34 cellular contexts compared by ENCODE assay signal in genomic region chr20:18132663-18133062, GRCh38. TPM values are rescaled to one million over a fixed set of nuclear protein-coding genes. Genes with fewer than 3 reads are reported as not detected.
DNase-seq lines count a peak whose midpoint lies in the region; ATAC-seq, FAIRE-seq and TF ChIP-seq lines count a peak whose summit lies in the region.
"Had no signal": no experiment of that assay in that cellular context is flagged by ENCODE, and none has a peak within 500 bp of the region (broad histone marks: within the 10 kb centered on the region; RNA-seq: fewer than 3 reads in every experiment).

No MANE protein-coding gene starts in this region.

- H3K56ac ChIP-seq in IMR-90 (ENCODE audit: extremely low read depth, insufficient read depth, low read length) = no peak overlapping the region

- dilution Hi-C loops in IMR-90 (cut with HindIII; ENCODE audit: low sequenced_read_pairs, unreplicated experiment) = no loop called here

- H2AK9ac ChIP-seq in IMR-90 (replicated peaks; ENCODE audit: low read depth, low read length, poor library complexity) = no peak overlapping the region

- no peak for DNase-seq in HepG2 (ENCODE audit: low spot score)
- DNase-seq in right lobe of liver = no peak
- no peak for DNase-seq in A549 (ENCODE audit: low read depth in 1 of 2, low spot score in 1 of 2)
- no peak for DNase-seq in IMR-90
- no peak for DNase-seq in NCI-H146 treated with DMSO at 0.1 percent for 48 hours (lab: John Stamatoyannopoulos, UW; ENCODE audit: unreplicated experiment)
- DNase-seq: 8988T; ACHN; AML-193; BE2C; C1 segment of cervical spinal cord; Caco-2; Calu3; CD4-positive, alpha-beta memory T cell; CD4-positive, alpha-beta T cell; CD4-positive, CD25-positive, alpha-beta regulatory T cell; CD8-positive, alpha-beta memory T cell; CD8-positive, alpha-beta T cell; COR-L47; DMS 273 treated with DMSO at 0.1 percent for 48 hours; DMS153; DMS53; DMS79; DMS79 treated with DMSO at 0.1 percent for 48 hours; DND-41; EL had no signal

- no peak for TF ChIP-seq EP300 in HepG2 (IDR thresholded peaks at IDR 0.05; ENCODE audit: low read depth in 2 of 2, low read length in 2 of 2)
- TF ChIP-seq EP300 in HepG2 (CRISPR knock-in tag; IDR thresholded peaks at IDR 0.05; ENCODE audit: borderline replicate concordance) = no peak
- no peak for TF ChIP-seq EP300 in A549 (IDR thresholded peaks at IDR 0.05)
- TF ChIP-seq EP300 in Ishikawa (IDR thresholded peaks at IDR 0.05; ENCODE audit: borderline replicate concordance) = no peak

- H3K4me1 ChIP-seq in HepG2 (ENCODE audit: insufficient read depth, low read length) (peaks cover 13% of the 10 kb centered on the region; the same call in 1 of the 2 replicates), right lobe of liver (peaks cover 0 to 3% (median 0%) of the 10 kb centered on the region in 4 donors), A549 (no peaks in the 10 kb centered on the region), IMR-90 (ENCODE audit: control insufficient read depth, insufficient read depth, low read length) (no peaks in the 10 kb centered on the region)
- H3K4me1 ChIP-seq: BE2C had no signal

- 97% methylated on average over 1 of the region's 1 CpG for WGBS in HepG2 (ENCODE audit: low lambda C conversion rate)
- 69% methylated on average over 1 of the region's 1 CpG for WGBS in right lobe of liver (ENCODE audit: insufficient coverage, low coverage, low lambda C conversion rate, missing lambda C conversion rate)
- 92% methylated on average over 1 of the region's 1 CpG for WGBS in A549 (ENCODE audit: missing lambda C conversion rate)
- no CpG with 5 or more reads among the region's 1 CpG for WGBS in IMR-90 (ENCODE audit: extremely low coverage in 2 of 2, insufficient read length in 1 of 2), 2 experiments

- no peak overlapping the region for H4K5ac ChIP-seq in IMR-90 (ENCODE audit: low read depth, low read length)

- H3K27ac ChIP-seq in HepG2 (ENCODE audit: extremely low read length, insufficient read depth, low read length) = no peak overlapping the region
- no peak overlapping the region for H3K27ac ChIP-seq in right lobe of liver
- no peak overlapping the region for H3K27ac ChIP-seq in A549
- no peak overlapping the region for H3K27ac ChIP-seq in IMR-90 (ENCODE audit: insufficient read depth, low read length)
- H3K27ac ChIP-seq: 22Rv1; BLaER1; BLaER1 treated with 17β-estradiol and CSF1 and Interleukin-3, amounts not matched to agents 10 nM and 100 nM; C4-2B had no signal

- BruUV-seq in HepG2 (replicated peaks; lab: Mats Ljungman, UMichigan) (no TSS peak), IMR-90 (replicated peaks; lab: Mats Ljungman, UMichigan) (no TSS peak)

- no peak for FAIRE-seq in HepG2 (lab: Jason Lieb, UNC)
- FAIRE-seq in A549 (lab: Jason Lieb, UNC) = peak; percentile 72
- FAIRE-seq: A204.1, D721Med had no signal

- H2AK5ac ChIP-seq in IMR-90 (ENCODE audit: low read depth, low read length) = no peak overlapping the region

- H3K27me3 ChIP-seq in HepG2 (ENCODE audit: control insufficient read depth in 1 of 2, insufficient read depth in 2 of 2, low read length in 2 of 2) (no peaks in the 10 kb centered on the region), right lobe of liver (no peaks in the 10 kb centered on the region), IMR-90 (ENCODE audit: control insufficient read depth, insufficient read depth, low read length) (peaks cover 4% of the 10 kb centered on the region; the same call in 1 of the 2 replicates)
- H3K27me3 ChIP-seq: BE2C; BLaER1; BLaER1 treated with 17β-estradiol and CSF1 and Interleukin-3, amounts not matched to agents 10 nM and 100 nM had no signal

- in situ Hi-C loops in HepG2 (cut with HindIII; ENCODE audit: extremely low pct_ligation_motif_present, low pct_unique_long_range_greater_than_20kb) (no loop called here), IMR-90 (cut with MboI; ENCODE audit: low sequenced_read_pairs) (loop anchor here (25.0 kb wide), 1 partner anchor 495 kb away; no protein-coding TSS in a partner anchor)

- H3K4me3 ChIP-seq in HepG2 (replicated peaks in 1 of 3; ENCODE audit: insufficient read depth in 1 of 3, low read depth in 2 of 3, low read length in 3 of 3) (no peak overlapping the region), right lobe of liver (no peak overlapping the region), A549 (no peak overlapping the region), IMR-90 (ENCODE audit: insufficient read depth, low read depth, low read length) (no peak overlapping the region)
- H3K4me3 ChIP-seq: BLaER1; BLaER1 treated with 17β-estradiol and CSF1 and Interleukin-3, amounts not matched to agents 10 nM and 100 nM had no signal

- TF ChIP-seq RAD21 in HepG2 (CRISPR knock-in tag; IDR thresholded peaks at IDR 0.05) (no peak), A549 (conservative IDR thresholded peaks at IDR 0.05 in 1 of 2, IDR thresholded peaks at IDR 0.05 in 1 of 2) (no peak), IMR-90 (IDR thresholded peaks at IDR 0.05; ENCODE audit: low read length) (no peak), Ishikawa (IDR thresholded peaks at IDR 0.05; ENCODE audit: low read depth) (no peak)

- no peak overlapping the region for H3K4ac ChIP-seq in IMR-90 (ENCODE audit: low read depth, low read length)

- no peaks in the 10 kb centered on the region for H3K79me2 ChIP-seq in HepG2 (ENCODE audit: insufficient read depth, low read length)

- H2BK120ac ChIP-seq in IMR-90 (ENCODE audit: low read depth, low read length) = no peak overlapping the region

- H4K8ac ChIP-seq in IMR-90 (ENCODE audit: low read depth in 2 of 2, low read length in 2 of 2) = no peak overlapping the region

- no peaks in the 10 kb centered on the region for H3K36me3 ChIP-seq in HepG2 (replicated peaks in 1 of 2; ENCODE audit: control insufficient read depth in 1 of 2, insufficient read depth in 2 of 2, low read length in 2 of 2)
- H3K36me3 ChIP-seq in right lobe of liver = no peaks in the 10 kb centered on the region
- H3K36me3 ChIP-seq in IMR-90 (ENCODE audit: control insufficient read depth, insufficient read depth, low read length) = no peaks in the 10 kb centered on the region
- H3K36me3 ChIP-seq: BE2C; BLaER1; BLaER1 treated with 17β-estradiol and CSF1 and Interleukin-3, amounts not matched to agents 10 nM and 100 nM had no signal

- H4K20me1 ChIP-seq in HepG2 (ENCODE audit: insufficient read depth, low read length) = no peaks in the 10 kb centered on the region
- H4K20me1 ChIP-seq in IMR-90 (ENCODE audit: insufficient read depth, low read length) = no peaks in the 10 kb centered on the region
- H4K20me1 ChIP-seq: BLaER1; BLaER1 treated with 17β-estradiol and CSF1 and Interleukin-3, amounts not matched to agents 10 nM and 100 nM had no signal

- TF ChIP-seq CTCF in HepG2 (CRISPR knock-in tag; IDR thresholded peaks at IDR 0.05) = no peak
- TF ChIP-seq CTCF in right lobe of liver (IDR thresholded peaks at IDR 0.05) = no peak
- no peak for TF ChIP-seq CTCF in A549 (IDR thresholded peaks at IDR 0.05)
- TF ChIP-seq CTCF in IMR-90 (conservative IDR thresholded peaks at IDR 0.05; ENCODE audit: low read depth, low read length) = no peak

- POLR2A ChIA-PET in HepG2 (lab: Yijun Ruan, JAX) = no interaction called here
- POLR2A ChIA-PET in A549 (lab: Yijun Ruan, JAX) = no interaction called here
- POLR2A ChIA-PET in IMR-90 (lab: Charles Lee; ENCODE audit: unreplicated experiment) = no interaction called here

- intact Hi-C loops in HepG2 (cut with micrococcal nuclease; ENCODE audit: unreplicated experiment) (loop anchor here (10.0 kb wide), 1 partner anchor 128 kb away; no protein-coding TSS in a partner anchor), right lobe of liver (cut with DNase I) (no loop called here), IMR-90 (cut with micrococcal nuclease) (no loop called here)

- ATAC-seq in HepG2 = no peak
- ATAC-seq in right lobe of liver = no peak
- ATAC-seq in A549 = no peak
- no peak for ATAC-seq in IMR-90 (ENCODE audit: low read depth)
- ATAC-seq in HG03139 (IDR thresholded peaks at IDR 0.05; ENCODE audit: unreplicated experiment) = no peak
- no peak for ATAC-seq in activated CD4-positive, CD25-positive, alpha-beta regulatory T cell treated with anti-CD3 and anti-CD28 coated beads, Interleukin-2, amount 50 U/mL, for 24 hours
- ATAC-seq: CD8-positive, alpha-beta T cell had no signal

- H3K9me3 ChIP-seq in HepG2 (ENCODE audit: low read length) = no peaks in the 10 kb centered on the region
- no peaks in the 10 kb centered on the region for H3K9me3 ChIP-seq in right lobe of liver
- no peaks in the 10 kb centered on the region for H3K9me3 ChIP-seq in A549
- H3K9me3 ChIP-seq in IMR-90 (ENCODE audit: control insufficient read depth, insufficient read depth, low read length) = no peaks in the 10 kb centered on the region
- H3K9me3 ChIP-seq: BE2C, BLaER1, Caco-2 had no signal

- H3K23ac ChIP-seq in IMR-90 (ENCODE audit: low read depth, low read length) = no peak overlapping the region

- no peak for TF ChIP-seq POLR2A in HepG2 (IDR thresholded peaks at IDR 0.05; ENCODE audit: insufficient read depth in 1 of 2, low read depth in 2 of 2, low read length in 2 of 2)
- TF ChIP-seq POLR2A in right lobe of liver (IDR thresholded peaks at IDR 0.05) = no peak
- no peak for TF ChIP-seq POLR2A in A549 (IDR thresholded peaks at IDR 0.05; ENCODE audit: low read length)
- TF ChIP-seq POLR2A in IMR-90 (IDR thresholded peaks at IDR 0.05; ENCODE audit: low read depth, low read length) = no peak

- no peak overlapping the region for H3K14ac ChIP-seq in IMR-90 (replicated peaks; ENCODE audit: low read depth, low read length)

- no peak overlapping the region for H2BK20ac ChIP-seq in IMR-90 (ENCODE audit: low read depth, low read length)

- CTCF ChIA-PET in HepG2 (lab: Yijun Ruan, JAX; ENCODE audit: low intra/inter-chr PET ratio, low total read pairs) = no interaction called here
- CTCF ChIA-PET in A549 (lab: Yijun Ruan, JAX) = interaction anchor here (0.7 kb wide), 1 partner anchor 22 kb away, joined by 3 read pairs; no protein-coding TSS in a partner anchor
- CTCF ChIA-PET in IMR-90 (lab: Yijun Ruan, JAX) = no interaction called here

- no peak overlapping the region for H4K91ac ChIP-seq in IMR-90 (ENCODE audit: insufficient read depth, low read depth, low read length)

- no peaks in the 10 kb centered on the region for H3K9me1 ChIP-seq in IMR-90 (ENCODE audit: insufficient read depth, low read length)

- H2AFZ ChIP-seq in HepG2 (ENCODE audit: low read length) = no peak overlapping the region
- no peak overlapping the region for H2AFZ ChIP-seq in IMR-90 (replicated peaks; ENCODE audit: low read length, poor library complexity)

- no peaks in the 10 kb centered on the region for H3K79me1 ChIP-seq in IMR-90 (ENCODE audit: low read depth in 1 of 2, low read length in 2 of 2)

- no peak overlapping the region for H2BK15ac ChIP-seq in IMR-90 (ENCODE audit: low read depth, low read length)

- no peak overlapping the region for H3K18ac ChIP-seq in IMR-90 (ENCODE audit: low read depth, low read length)

- H3K4me2 ChIP-seq in HepG2 (ENCODE audit: low read depth, low read length) (no peak overlapping the region), A549 (no peak overlapping the region), IMR-90 (ENCODE audit: low read depth, low read length) (no peak overlapping the region)
- H3K4me2 ChIP-seq: BLaER1; BLaER1 treated with 17β-estradiol and CSF1 and Interleukin-3, amounts not matched to agents 10 nM and 100 nM had no signal

- no peak overlapping the region for H2BK5ac ChIP-seq in IMR-90 (ENCODE audit: low read depth, low read length, poor library complexity, severe bottlenecking)

- H3K9ac ChIP-seq in HepG2 (ENCODE audit: insufficient read depth, low read depth, low read length) (no peak overlapping the region), IMR-90 (ENCODE audit: low read depth, low read length) (no peak overlapping the region)
- H3K9ac ChIP-seq: BLaER1; BLaER1 treated with 17β-estradiol and CSF1 and Interleukin-3, amounts not matched to agents 10 nM and 100 nM had no signal

RNA-seq across cellular contexts. Expression of gene KAT14, which starts 5.0 kb away (rescaled TPM):
- 15.1 and 15.7 TPM in 2 replicates for total RNA-seq in HepG2 (2016; rRNA removed; fragmentation: Illumina TruSeq; extraction: Trizol)
- 5.6 TPM in 2 replicates for total RNA-seq in HepG2 (2016; cell fraction: cytosol; rRNA removed; fragmentation: Illumina TruSeq; extraction: Trizol; ENCODE audit: low read depth)
- 14.2 and 17.1 TPM in 2 replicates for total RNA-seq in HepG2 (2016; cell fraction: insoluble cytoplasmic fraction; rRNA removed; fragmentation: Illumina TruSeq; extraction: Trizol)
- 9.9 and 11.0 TPM in 2 replicates for total RNA-seq in HepG2 (2016; cell fraction: membrane; rRNA removed; fragmentation: Illumina TruSeq; extraction: Trizol)
- 14.2 and 14.6 TPM in 2 replicates for total RNA-seq in HepG2 (2016; cell fraction: nucleus; rRNA removed; fragmentation: Illumina TruSeq; extraction: Trizol)
- 5.1 and 5.2 TPM in 2 replicates for polyA plus RNA-seq in HepG2 (2011; rRNA removed)
- 4.1 and 6.7 TPM in 2 replicates for polyA plus RNA-seq in HepG2 (2011; cell fraction: cytosol; rRNA removed)
- polyA plus RNA-seq in HepG2 (2011; cell fraction: nucleus; rRNA removed) = 3.2 and 4.8 TPM in 2 replicates
- polyA plus RNA-seq in HepG2 (2012) = 6.8 and 9.0 TPM in 2 replicates
- polyA plus RNA-seq in HepG2 (2016; cell fraction: cytosol; fragmentation: Illumina TruSeq; extraction: Trizol; ENCODE audit: low read depth) = 1.7 TPM in 2 replicates
- polyA plus RNA-seq in HepG2 (2016; cell fraction: insoluble cytoplasmic fraction; fragmentation: Illumina TruSeq; extraction: Trizol; ENCODE audit: low read depth) = 11.6 and 14.7 TPM in 2 replicates
- polyA plus RNA-seq in HepG2 (2016; cell fraction: membrane; fragmentation: Illumina TruSeq; extraction: Trizol; ENCODE audit: low read depth) = 4.8 and 5.6 TPM in 2 replicates
- polyA plus RNA-seq in HepG2 (2016; cell fraction: nucleus; fragmentation: Illumina TruSeq; extraction: Trizol; ENCODE audit: insufficient read depth, low read depth) = 11.1 and 13.7 TPM in 2 replicates
- polyA minus RNA-seq in HepG2 (2011; rRNA and poly(A)+ RNA removed; ENCODE audit: low replicate concordance) = 7.1 and 8.0 TPM in 2 replicates
- polyA minus RNA-seq in HepG2 (2011; cell fraction: cytosol; rRNA and poly(A)+ RNA removed) = 5.6 and 6.2 TPM in 2 replicates
- polyA minus RNA-seq in HepG2 (2011; cell fraction: nucleus; rRNA and poly(A)+ RNA removed) = 16.0 and 22.3 TPM in 2 replicates
- 10 to 100 TPM in 2 of 6 experiments, 1 to 10 TPM in 4; 5.6 to 13.0 (median 7.9) TPM for total RNA-seq in right lobe of liver
- polyA plus RNA-seq in A549 (2011; rRNA removed) = 15.7 and 18.8 TPM in 2 replicates
- polyA plus RNA-seq in A549 (2012; cell fraction: cytosol; rRNA removed) = 5.2 and 5.4 TPM in 2 replicates
- polyA plus RNA-seq in A549 (2012; cell fraction: nucleus; rRNA removed) = 2.5 and 4.4 TPM in 2 replicates
- polyA plus RNA-seq in A549 (2017; fragmentation: RNase III; extraction: RNeasy Plus Mini Kit Qiagen cat#74134 plus additional on column Dnase treatment) = 10.7 to 12.6 TPM (median 12.1 TPM) in 3 replicates
- 20.5 and 21.2 TPM in 2 replicates for polyA minus RNA-seq in A549 (2011; rRNA and poly(A)+ RNA removed)
- 12.4 and 15.3 TPM in 2 replicates for total RNA-seq in IMR-90 (2012; rRNA removed)
- polyA plus RNA-seq in IMR-90 (2012; rRNA removed) = 5.9 and 6.7 TPM in 2 replicates
- polyA plus RNA-seq in IMR-90 (2012; cell fraction: cytosol; rRNA removed) = 2.2 and 4.3 TPM in 2 replicates
- 1.3 and 5.5 TPM in 2 replicates for polyA plus RNA-seq in IMR-90 (2012; cell fraction: nucleus; rRNA removed; ENCODE audit: low replicate concordance)

RNA-seq across cellular contexts. Expression of gene PET117, which starts 5.0 kb away (rescaled TPM):
- total RNA-seq in HepG2 (2016; rRNA removed; fragmentation: Illumina TruSeq; extraction: Trizol) = 48.2 and 52.3 TPM in 2 replicates
- 36.6 and 51.2 TPM in 2 replicates for total RNA-seq in HepG2 (2016; cell fraction: cytosol; rRNA removed; fragmentation: Illumina TruSeq; extraction: Trizol; ENCODE audit: low read depth)
- 45.3 and 47.5 TPM in 2 replicates for total RNA-seq in HepG2 (2016; cell fraction: insoluble cytoplasmic fraction; rRNA removed; fragmentation: Illumina TruSeq; extraction: Trizol)
- total RNA-seq in HepG2 (2016; cell fraction: membrane; rRNA removed; fragmentation: Illumina TruSeq; extraction: Trizol) = 62.1 and 71.3 TPM in 2 replicates
- total RNA-seq in HepG2 (2016; cell fraction: nucleus; rRNA removed; fragmentation: Illumina TruSeq; extraction: Trizol) = 31.5 and 32.3 TPM in 2 replicates
- 20.3 and 22.2 TPM in 2 replicates for polyA plus RNA-seq in HepG2 (2011; rRNA removed)
- 18.4 and 26.3 TPM in 2 replicates for polyA plus RNA-seq in HepG2 (2011; cell fraction: cytosol; rRNA removed)
- polyA plus RNA-seq in HepG2 (2011; cell fraction: nucleus; rRNA removed) = 4.6 and 8.3 TPM in 2 replicates
- 22.3 and 28.9 TPM in 2 replicates for polyA plus RNA-seq in HepG2 (2012)
- polyA plus RNA-seq in HepG2 (2016; cell fraction: cytosol; fragmentation: Illumina TruSeq; extraction: Trizol; ENCODE audit: low read depth) = 38.8 and 59.8 TPM in 2 replicates
- 50.0 and 52.2 TPM in 2 replicates for polyA plus RNA-seq in HepG2 (2016; cell fraction: insoluble cytoplasmic fraction; fragmentation: Illumina TruSeq; extraction: Trizol; ENCODE audit: low read depth)
- 54.0 and 63.3 TPM in 2 replicates for polyA plus RNA-seq in HepG2 (2016; cell fraction: membrane; fragmentation: Illumina TruSeq; extraction: Trizol; ENCODE audit: low read depth)
- polyA plus RNA-seq in HepG2 (2016; cell fraction: nucleus; fragmentation: Illumina TruSeq; extraction: Trizol; ENCODE audit: insufficient read depth, low read depth) = 39.0 and 48.6 TPM in 2 replicates
- 1.6 and 3.4 TPM in 2 replicates for polyA minus RNA-seq in HepG2 (2011; rRNA and poly(A)+ RNA removed; ENCODE audit: low replicate concordance)
- polyA minus RNA-seq in HepG2 (2011; cell fraction: cytosol; rRNA and poly(A)+ RNA removed) = 1.8 and 3.4 TPM in 2 replicates
- polyA minus RNA-seq in HepG2 (2011; cell fraction: nucleus; rRNA and poly(A)+ RNA removed) = 4.8 and 5.1 TPM in 2 replicates
- total RNA-seq in right lobe of liver = 10 to 100 TPM in 1 of 6 experiments, 1 to 10 TPM in 5; 5.1 to 10.6 (median 6.6) TPM
- 22.6 and 32.3 TPM in 2 replicates for polyA plus RNA-seq in A549 (2011; rRNA removed)
- 12.0 and 17.1 TPM in 2 replicates for polyA plus RNA-seq in A549 (2012; cell fraction: cytosol; rRNA removed)
- polyA plus RNA-seq in A549 (2012; cell fraction: nucleus; rRNA removed) = 2.8 and 5.1 TPM in 2 replicates
- 21.9 to 25.0 TPM (median 23.5 TPM) in 3 replicates for polyA plus RNA-seq in A549 (2017; fragmentation: RNase III; extraction: RNeasy Plus Mini Kit Qiagen cat#74134 plus additional on column Dnase treatment)
- 2.4 TPM in 2 replicates for polyA minus RNA-seq in A549 (2011; rRNA and poly(A)+ RNA removed)
- 3.9 and 12.8 TPM in 2 replicates for total RNA-seq in IMR-90 (2012; rRNA removed)
- polyA plus RNA-seq in IMR-90 (2012; rRNA removed) = 7.8 and 8.3 TPM in 2 replicates
- 2.1 and 5.4 TPM in 2 replicates for polyA plus RNA-seq in IMR-90 (2012; cell fraction: cytosol; rRNA removed)
- polyA plus RNA-seq in IMR-90 (2012; cell fraction: nucleus; rRNA removed; ENCODE audit: low replicate concordance) = 0.63 and 3.7 TPM in 2 replicates

Comparison
In these comparisons a context has a peak if more than half of its experiments do, and no peak if none do; other contexts are left out.
1. Of the 38 proteins assayed by ChIP-seq in both HepG2 and A549: peak only in HepG2: none; only in A549: none; in both: CEBPB; in neither: 37.